In genomic region chr20:62356948-62357667, GRCh38 we compare ENCODE assay signal across 9 cellular contexts. TPM values are rescaled to one million over a fixed set of nuclear protein-coding genes. Genes with fewer than 3 reads are reported as not detected.
DNase-seq lines count a peak whose midpoint lies in the region; ATAC-seq and TF ChIP-seq lines count a peak whose summit lies in the region.
"Had no signal": no experiment of that assay in that cellular context is flagged by ENCODE, and none has a peak within 500 bp of the region (broad histone marks: within the 10 kb centered on the region; RNA-seq: fewer than 3 reads in every experiment).

No MANE protein-coding gene starts in this region.

- WGBS in upper lobe of left lung, 2 donors, result 24 to 28% methylated on average over 2 to 13 of the region's 29 CpGs

- H3K4me1 ChIP-seq in upper lobe of left lung, result peaks cover 75 to 93% (median 87%) of the 10 kb centered on the region in 4 donors

- ATAC-seq in left lobe of liver, result peak; percentile 0
- ATAC-seq in upper lobe of left lung (ENCODE audit: low FRiP score in 2 of 2), result peak; percentile 1 to 8
- no peak for ATAC-seq in HG02588 (IDR thresholded peaks at IDR 0.05; ENCODE audit: unreplicated experiment)
- no peak for ATAC-seq in GM18502 (IDR thresholded peaks at IDR 0.05; ENCODE audit: poor library complexity, unreplicated experiment)

- TF ChIP-seq EP300 in upper lobe of left lung (IDR thresholded peaks at IDR 0.05), result peak in 2 of 4 donors; percentile 79 to 82

- peak overlapping the region; percentile 91 to 98 (median 94) for H3K27ac ChIP-seq in upper lobe of left lung
- H3K27ac ChIP-seq: 22Rv1 had no signal

- DNase-seq in DMS 273 (lab: John Stamatoyannopoulos, UW; ENCODE audit: unreplicated experiment), result peak; percentile 64
- DNase-seq in DMS 273 treated with DMSO at 0.1 percent for 48 hours (lab: John Stamatoyannopoulos, UW), result no peak
- DNase-seq in cerebellar cortex (ENCODE audit: low spot score), result peak; percentile 72
- DNase-seq in left lobe of liver (ENCODE audit: low spot score), result no peak
- DNase-seq in upper lobe of left lung, result peak; percentile 60 to 80
- DNase-seq in stimulated activated naive CD4-positive, alpha-beta T cell (lab: John Stamatoyannopoulos, UW), result no peak

- H3K36me3 ChIP-seq in upper lobe of left lung, result peaks cover 0 to 38% (median 4%) of the 10 kb centered on the region in 4 donors

- TF ChIP-seq CTCF in upper lobe of left lung (IDR thresholded peaks at IDR 0.05), result no peak

- no peaks in the 10 kb centered on the region for H3K27me3 ChIP-seq in upper lobe of left lung

- H3K4me3 ChIP-seq in upper lobe of left lung, result peak overlapping the region in 2 of 4 donors; percentile 26 to 31

- no peaks in the 10 kb centered on the region for H3K9me3 ChIP-seq in upper lobe of left lung

- TF ChIP-seq POLR2A in upper lobe of left lung (IDR thresholded peaks at IDR 0.05), result peak in 1 of 4 donors; percentile 11

RNA-seq across cellular contexts. Expression of gene LAMA5, which starts 10.0 kb away (rescaled TPM):
- total RNA-seq in left lobe of liver (112 TPM), upper lobe of left lung (1,000 to 10,000 TPM in 1 of 6 donors, 100 to 1,000 TPM in 5; 176 to 1,019 (median 307) TPM)

RNA-seq across cellular contexts. Expression of gene RPS21, which starts 29.8 kb away (rescaled TPM):
- total RNA-seq in left lobe of liver (432 TPM), upper lobe of left lung (1,000 to 10,000 TPM in 3 of 6 donors, 100 to 1,000 TPM in 2, 10 to 100 TPM in 1; 94.6 to 1,381 (median 998) TPM)

RNA-seq across cellular contexts. Expression of gene CABLES2, which starts 50.0 kb away (rescaled TPM):
- total RNA-seq in left lobe of liver (1.8 TPM), upper lobe of left lung (1 to 10 TPM; 2.2 to 5.2 (median 4.0) TPM)

RNA-seq across cellular contexts. Expression of gene ADRM1, which starts 54.3 kb away (rescaled TPM):
- total RNA-seq in left lobe of liver (61.0 TPM), upper lobe of left lung (100 to 1,000 TPM in 2 of 6 donors, 10 to 100 TPM in 4; 57.6 to 158 (median 91.6) TPM)

Comparison
In these comparisons a context has a peak if more than half of its experiments do, and no peak if none do; other contexts are left out.
1. DNase-seq: peak in DMS 273 (single experiment), cerebellar cortex (single experiment) and upper lobe of left lung (2 of 2); none in DMS 273 treated with DMSO at 0.1 percent for 48 hours (single experiment), left lobe of liver (single experiment) and stimulated activated naive CD4-positive, alpha-beta T cell (0 of 6).
2. ATAC-seq: peak in left lobe of liver (single experiment) and upper lobe of left lung (2 of 2); none in HG02588 (single experiment) and GM18502 (single experiment).